Comparison of ENCODE assay signal across 2 cellular contexts in genomic region chr17:31416503-31416923, GRCh38.
TF ChIP-seq lines count a peak whose summit lies in the region.

No MANE protein-coding gene starts in this region.

TF ChIP-seq in SK-N-SH treated with all-trans-retinoic acid at 6 μM for 48 hours, 23 proteins besides CTCF, POLR2A, EP300 and RAD21 (continued from another document):
- TF ChIP-seq ESRRG (CRISPR knock-in tag; IDR thresholded peaks at IDR 0.05) = no peak
- no peak for TF ChIP-seq TSHZ2 (CRISPR knock-in tag; IDR thresholded peaks at IDR 0.05)
- TF ChIP-seq ISL1 (CRISPR knock-in tag; IDR thresholded peaks at IDR 0.05) = no peak
- no peak for TF ChIP-seq SNAI2 (CRISPR knock-in tag; IDR thresholded peaks at IDR 0.05)
- TF ChIP-seq CREB5 (CRISPR knock-in tag; IDR thresholded peaks at IDR 0.05; ENCODE audit: low read depth) = no peak
- TF ChIP-seq CSRNP3 (CRISPR knock-in tag; IDR thresholded peaks at IDR 0.05) = no peak
- TF ChIP-seq POU6F1 (CRISPR knock-in tag; IDR thresholded peaks at IDR 0.05; ENCODE audit: borderline replicate concordance, low read depth) = no peak
- TF ChIP-seq CSDC2 (CRISPR knock-in tag; IDR thresholded peaks at IDR 0.05) = no peak
- TF ChIP-seq ZFP30 (CRISPR knock-in tag; IDR thresholded peaks at IDR 0.05) = no peak
- TF ChIP-seq ZFP3 (CRISPR knock-in tag; IDR thresholded peaks at IDR 0.05) = no peak
- TF ChIP-seq PATZ1 (CRISPR knock-in tag; IDR thresholded peaks at IDR 0.05; ENCODE audit: borderline replicate concordance) = no peak
- no peak for TF ChIP-seq GLIS3 (CRISPR knock-in tag; IDR thresholded peaks at IDR 0.05)
- no peak for TF ChIP-seq ZNF565 (CRISPR knock-in tag; conservative IDR thresholded peaks at IDR 0.05; ENCODE audit: low read depth)

TF ChIP-seq in SK-N-SH, 30 proteins besides CTCF, POLR2A, EP300 and RAD21:
- TF ChIP-seq REST (IDR thresholded peaks at IDR 0.05; ENCODE audit: low read depth, low read length) (no peak), ELF1 (IDR thresholded peaks at IDR 0.05) (no peak), USF2 (IDR thresholded peaks at IDR 0.05; ENCODE audit: borderline replicate concordance, low read depth, low read length) (no peak), TAF1 (IDR thresholded peaks at IDR 0.05; ENCODE audit: borderline replicate concordance, low read depth, low read length) (no peak), USF1 (IDR thresholded peaks at IDR 0.05; ENCODE audit: borderline replicate concordance, low read depth) (no peak), FOSL2 (IDR thresholded peaks at IDR 0.05; ENCODE audit: borderline replicate concordance, low read depth) (no peak), TCF12 (IDR thresholded peaks at IDR 0.05) (no peak), MXI1 (IDR thresholded peaks at IDR 0.05; ENCODE audit: low read depth, low read length) (no peak), GATA2 (CRISPR knock-in tag; IDR thresholded peaks at IDR 0.05) (no peak), RXRA (IDR thresholded peaks at IDR 0.05; ENCODE audit: borderline replicate concordance, low read depth) (no peak), NRF1 (IDR thresholded peaks at IDR 0.05; ENCODE audit: low read depth, low read length) (no peak), MAX (IDR thresholded peaks at IDR 0.05; ENCODE audit: low read depth) (no peak), IRF3 (IDR thresholded peaks at IDR 0.05; ENCODE audit: low read depth, low read length) (no peak), SMC3 (IDR thresholded peaks at IDR 0.05; ENCODE audit: low read depth, low read length) (no peak), TEAD4 (IDR thresholded peaks at IDR 0.05; ENCODE audit: borderline replicate concordance, insufficient read depth) (no peak), ZBTB33 (IDR thresholded peaks at IDR 0.05; ENCODE audit: borderline replicate concordance, low read depth) (no peak)
TF ChIP-seq in SK-N-SH: peak in this region for 0.
